In the genomic region with DNA sequence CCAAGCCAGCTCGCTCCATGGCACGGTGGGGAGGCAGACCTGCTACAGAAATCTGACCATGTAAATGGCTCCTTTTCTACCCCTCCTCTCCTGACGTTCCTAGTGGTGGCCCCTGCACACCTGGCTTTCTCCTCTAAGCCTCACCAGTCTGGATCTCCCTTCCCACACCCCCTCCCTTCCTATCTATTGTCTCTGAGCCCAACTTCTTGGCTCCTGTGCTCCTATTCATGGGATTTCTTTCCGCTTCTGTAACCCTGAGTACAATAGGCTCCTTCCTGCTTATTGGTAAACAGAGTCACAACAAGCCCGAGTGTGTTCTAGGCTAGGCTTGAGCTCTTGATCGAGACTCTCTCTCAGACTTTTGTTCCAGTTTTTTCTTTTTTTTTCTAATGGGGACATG, we compare ENCODE assay signal across 25 cellular contexts. TPM values are rescaled to one million over a fixed set of nuclear protein-coding genes. Genes with fewer than 3 reads are reported as not detected.
DNase-seq lines count a peak whose midpoint lies in the region; ATAC-seq and TF ChIP-seq lines count a peak whose summit lies in the region.
"Had no signal": no experiment of that assay in that cellular context is flagged by ENCODE, and none has a peak within 500 bp of the region (broad histone marks: within the 10 kb centered on the region; RNA-seq: fewer than 3 reads in every experiment).

No MANE protein-coding gene starts in this region.

- DNase-seq in left ventricle myocardium inferior (no peak), right atrium auricular region (ENCODE audit: low spot score) (no peak), endothelial cell (ENCODE audit: low spot score) (no peak), neural progenitor cell (ENCODE audit: low spot score) (no peak), RKO (ENCODE audit: low spot score) (no peak), GM23338 (ENCODE audit: low spot score) (no peak)
- DNase-seq: activated CD8-positive, alpha-beta T cell treated with anti-CD3 and anti-CD28 coated beads for 36 hours; activated naive CD8-positive, alpha-beta T cell treated with anti-CD3 and anti-CD28 coated beads, Interleukin-2, amount 50 U/mL, for 24 hours; activated T-cell treated with anti-CD3 and anti-CD28 coated beads, Interleukin-2, amount 50 U/mL, for 24 hours; erythroblast; glutamatergic neuron; H7; immature natural killer cell; NCI-H146; NCI-H2227 treated with DMSO at 0.1 percent for 48 hours; stimulated activated CD4-positive, alpha-beta T cell treated with anti-CD3 and anti-CD28 coated beads, Interleukin-12 subunit alpha, Interleukin-12 subunit beta, amount 100 ng/mL, for 4 hours; thyroid gland; WERI-Rb-1 had no signal

- ATAC-seq in GM18873 (IDR thresholded peaks at IDR 0.05; ENCODE audit: low FRiP score, unreplicated experiment) (no peak), GM23338 (no peak), GM21381 (IDR thresholded peaks at IDR 0.05; ENCODE audit: unreplicated experiment) (no peak)
- ATAC-seq: activated CD8-positive, alpha-beta T cell treated with anti-CD3 and anti-CD28 coated beads for 36 hours; activated naive CD8-positive, alpha-beta T cell treated with anti-CD3 and anti-CD28 coated beads, Interleukin-2, amount 50 U/mL, for 24 hours had no signal

- no peak overlapping the region for H3K9ac ChIP-seq in neural progenitor cell

- H3K9me3 ChIP-seq in left ventricle myocardium inferior (replicated peaks), result no peaks in the 10 kb centered on the region
- no peaks in the 10 kb centered on the region for H3K9me3 ChIP-seq in right atrium auricular region
- no peaks in the 10 kb centered on the region for H3K9me3 ChIP-seq in neural progenitor cell (ENCODE audit: low read depth)
- H3K9me3 ChIP-seq: prostate gland, thyroid gland had no signal

- H3K9me3 Mint-ChIP-seq in endothelial cell (ENCODE audit: unreplicated experiment), result no peaks in the 10 kb centered on the region
- H3K9me3 Mint-ChIP-seq in neural progenitor cell, result no peaks in the 10 kb centered on the region
- H3K9me3 Mint-ChIP-seq in GM23338, result no peaks in the 10 kb centered on the region; the same call in 2 of the 3 replicates
- H3K9me3 Mint-ChIP-seq: activated CD8-positive, alpha-beta T cell treated with anti-CD3 and anti-CD28 coated beads for 36 hours; activated naive CD8-positive, alpha-beta T cell treated with anti-CD3 and anti-CD28 coated beads, Interleukin-2, amount 50 U/mL, for 24 hours; activated T-cell treated with anti-CD3 and anti-CD28 coated beads, Interleukin-2, amount 50 U/mL, for 24 hours; immature natural killer cell had no signal

- H3K27ac ChIP-seq in left ventricle myocardium inferior (replicated peaks), result peak overlapping the region; percentile 87
- H3K27ac ChIP-seq in right atrium auricular region, result no peak overlapping the region
- H3K27ac ChIP-seq in neural progenitor cell, result no peak overlapping the region
- H3K27ac ChIP-seq in GM23338 (ENCODE audit: low read depth), result no peak overlapping the region
- H3K27ac ChIP-seq: prostate gland, thyroid gland, WERI-Rb-1 had no signal

- H3F3A ChIP-seq in neural progenitor cell (ENCODE audit: low read depth) (peaks cover 12% of the 10 kb centered on the region), GM23338 (replicated peaks; ENCODE audit: low read depth) (no peaks in the 10 kb centered on the region)

- H3K27me3 Mint-ChIP-seq in endothelial cell (ENCODE audit: unreplicated experiment) (peaks cover 19% of the 10 kb centered on the region), neural progenitor cell (ENCODE audit: insufficient read depth, low read depth) (peaks cover 5% of the 10 kb centered on the region), GM23338 (ENCODE audit: insufficient read depth, low read depth, poor library complexity) (peaks cover 43% of the 10 kb centered on the region)
- H3K27me3 Mint-ChIP-seq: activated CD8-positive, alpha-beta T cell treated with anti-CD3 and anti-CD28 coated beads for 36 hours; activated naive CD8-positive, alpha-beta T cell treated with anti-CD3 and anti-CD28 coated beads, Interleukin-2, amount 50 U/mL, for 24 hours; activated T-cell treated with anti-CD3 and anti-CD28 coated beads, Interleukin-2, amount 50 U/mL, for 24 hours had no signal

- H3K4me1 ChIP-seq in left ventricle myocardium inferior, result peaks cover 79% of the 10 kb centered on the region
- peaks cover 0 to 65% of the 10 kb centered on the region in 2 donors for H3K4me1 ChIP-seq in right atrium auricular region
- peaks cover 53% of the 10 kb centered on the region for H3K4me1 ChIP-seq in neural progenitor cell
- H3K4me1 ChIP-seq in GM23338 (ENCODE audit: insufficient read depth), result peaks cover 45% of the 10 kb centered on the region
- H3K4me1 ChIP-seq: prostate gland had no signal

- H4K20me1 ChIP-seq in neural progenitor cell (ENCODE audit: low read depth), result no peaks in the 10 kb centered on the region
- H4K20me1 ChIP-seq in GM23338 (replicated peaks; ENCODE audit: insufficient read depth), result no peaks in the 10 kb centered on the region

- H3K27me3 ChIP-seq in left ventricle myocardium inferior (ENCODE audit: low read depth) (no peaks in the 10 kb centered on the region), right atrium auricular region (no peaks in the 10 kb centered on the region), neural progenitor cell (no peaks in the 10 kb centered on the region), GM23338 (ENCODE audit: insufficient read depth) (peaks cover 45% of the 10 kb centered on the region)
- H3K27me3 ChIP-seq: thyroid gland had no signal

- H3K27ac Mint-ChIP-seq in endothelial cell (ENCODE audit: unreplicated experiment) (peak overlapping the region; percentile 89), neural progenitor cell (no peak overlapping the region), GM23338 (no peak overlapping the region)
- H3K27ac Mint-ChIP-seq: activated CD8-positive, alpha-beta T cell treated with anti-CD3 and anti-CD28 coated beads for 36 hours; activated naive CD8-positive, alpha-beta T cell treated with anti-CD3 and anti-CD28 coated beads, Interleukin-2, amount 50 U/mL, for 24 hours; activated T-cell treated with anti-CD3 and anti-CD28 coated beads, Interleukin-2, amount 50 U/mL, for 24 hours had no signal

- TF ChIP-seq CTCF in left ventricle myocardium inferior (IDR thresholded peaks at IDR 0.05; ENCODE audit: borderline replicate concordance) (no peak), right atrium auricular region (IDR thresholded peaks at IDR 0.05) (no peak), endothelial cell (IDR thresholded peaks at IDR 0.05; ENCODE audit: unreplicated experiment) (no peak), neural progenitor cell (IDR thresholded peaks at IDR 0.05) (no peak), GM23338 (conservative IDR thresholded peaks at IDR 0.05; ENCODE audit: low read depth in 2 of 2) (no peak)

- H3K79me2 ChIP-seq in neural progenitor cell (ENCODE audit: low read depth) (no peaks in the 10 kb centered on the region), GM23338 (replicated peaks; ENCODE audit: insufficient read depth) (no peaks in the 10 kb centered on the region)

- H3K4me3 Mint-ChIP-seq in endothelial cell (ENCODE audit: unreplicated experiment), result peak overlapping the region; percentile 68
- H3K4me3 Mint-ChIP-seq in neural progenitor cell, result no peak overlapping the region
- H3K4me3 Mint-ChIP-seq in GM23338, result no peak overlapping the region
- H3K4me3 Mint-ChIP-seq: activated CD8-positive, alpha-beta T cell treated with anti-CD3 and anti-CD28 coated beads for 36 hours; activated naive CD8-positive, alpha-beta T cell treated with anti-CD3 and anti-CD28 coated beads, Interleukin-2, amount 50 U/mL, for 24 hours; activated T-cell treated with anti-CD3 and anti-CD28 coated beads, Interleukin-2, amount 50 U/mL, for 24 hours; immature natural killer cell had no signal

- H3K36me3 ChIP-seq in left ventricle myocardium inferior (no peaks in the 10 kb centered on the region), right atrium auricular region (no peaks in the 10 kb centered on the region), neural progenitor cell (no peaks in the 10 kb centered on the region), GM23338 (ENCODE audit: insufficient read depth) (no peaks in the 10 kb centered on the region)
- H3K36me3 ChIP-seq: prostate gland, thyroid gland, WERI-Rb-1 had no signal

- peaks cover 84% of the 10 kb centered on the region for H3K4me1 Mint-ChIP-seq in endothelial cell (ENCODE audit: unreplicated experiment)
- peaks cover 84% of the 10 kb centered on the region for H3K4me1 Mint-ChIP-seq in neural progenitor cell
- peaks cover 71% of the 10 kb centered on the region for H3K4me1 Mint-ChIP-seq in GM23338

- peak overlapping the region; percentile 23 for H3K4me2 ChIP-seq in neural progenitor cell
- H3K4me2 ChIP-seq in GM23338, result no peak overlapping the region

- no peak overlapping the region for H3K4me3 ChIP-seq in left ventricle myocardium inferior
- no peak overlapping the region for H3K4me3 ChIP-seq in right atrium auricular region
- H3K4me3 ChIP-seq in neural progenitor cell, result no peak overlapping the region
- H3K4me3 ChIP-seq in GM23338, result no peak overlapping the region
- H3K4me3 ChIP-seq: prostate gland, thyroid gland had no signal

- H3K36me3 Mint-ChIP-seq in endothelial cell (ENCODE audit: low read depth, unreplicated experiment) (no peaks in the 10 kb centered on the region), neural progenitor cell (no peaks in the 10 kb centered on the region), GM23338 (ENCODE audit: low read depth) (no peaks in the 10 kb centered on the region; the same call in 2 of the 3 replicates)
- H3K36me3 Mint-ChIP-seq: immature natural killer cell had no signal

- H2AFZ ChIP-seq in neural progenitor cell (replicated peaks), result no peak overlapping the region
- H2AFZ ChIP-seq in GM23338, result no peak overlapping the region

- no peaks in the 10 kb centered on the region for H3K9me2 ChIP-seq in GM23338 (ENCODE audit: insufficient read depth)

- intact Hi-C loops in left ventricle myocardium inferior (cut with micrococcal nuclease), result no loop called here

TF ChIP-seq in GM23338, 12 proteins besides CTCF, POLR2A, EP300 and RAD21 (continues in another document):
- TF ChIP-seq STAT1 (IDR thresholded peaks at IDR 0.05; ENCODE audit: unreplicated experiment) (no peak), EZH2phosphoT487 (IDR thresholded peaks at IDR 0.05; ENCODE audit: unreplicated experiment) (no peak), ZNF114 (CRISPR knock-in tag; IDR thresholded peaks at IDR 0.05) (no peak), POLR2AphosphoS5 (IDR thresholded peaks at IDR 0.05; ENCODE audit: low read depth) (no peak)

RNA-seq across cellular contexts. Expression of a gene that starts 17.6 kb away (rescaled TPM):
- total RNA-seq in left ventricle myocardium inferior, result not detected
- not detected for total RNA-seq in right atrium auricular region
- 0.36 TPM for total RNA-seq in endothelial cell (ENCODE audit: unreplicated experiment)
- 0.50 TPM in 1 of 2 replicates, not detected in the other for total RNA-seq in neural progenitor cell (ENCODE audit: low replicate concordance)
- 1.0 TPM in 1 of 2 replicates, not detected in the other for total RNA-seq in GM23338 (2014; rRNA removed; shearing (Covaris generic))
- polyA plus RNA-seq in GM23338 (2016; fragmentation: Nextera tagmentation; extraction: Ambion mirVana), result 0.26 and 0.50 TPM in 2 replicates
- total RNA-seq: activated CD8-positive, alpha-beta T cell treated with anti-CD3 and anti-CD28 coated beads for 36 hours; dermis microvascular lymphatic vessel endothelial cell; M059J; prostate gland; T-helper 1 cell treated with Interleukin-12 subunit alpha and Interleukin-12 subunit beta and Interleukin-4 antibody, amounts not matched to agents 30 ng/mL and 1 ng/mL, for 36 hours; thyroid gland had no signal
- polyA plus RNA-seq: immature natural killer cell, neural cell had no signal

RNA-seq across cellular contexts. Expression of a gene that starts 35.9 kb away (rescaled TPM):
- total RNA-seq in left ventricle myocardium inferior (22.5 TPM), right atrium auricular region (100 to 1,000 TPM in 1 of 2 donors, 10 to 100 TPM in 1; 54.5 to 243 TPM), endothelial cell (ENCODE audit: unreplicated experiment) (0.13 TPM), neural progenitor cell (ENCODE audit: low replicate concordance) (0.26 and 0.34 TPM in 2 replicates)
- total RNA-seq in GM23338 (2014; rRNA removed; shearing (Covaris generic)), result 0.03 and 0.08 TPM in 2 replicates
- 0.03 and 0.12 TPM in 2 replicates for polyA plus RNA-seq in GM23338 (2016; fragmentation: Nextera tagmentation; extraction: Ambion mirVana)
- total RNA-seq: activated CD8-positive, alpha-beta T cell treated with anti-CD3 and anti-CD28 coated beads for 36 hours; dermis microvascular lymphatic vessel endothelial cell; M059J; T-helper 1 cell treated with Interleukin-12 subunit alpha and Interleukin-12 subunit beta and Interleukin-4 antibody, amounts not matched to agents 30 ng/mL and 1 ng/mL, for 36 hours had no signal
- polyA plus RNA-seq: immature natural killer cell, neural cell had no signal

Comparison
In these comparisons a context has a peak if more than half of its experiments do, and no peak if none do; other contexts are left out.
1. RNA of a gene that starts 35.9 kb away (total RNA-seq): 54.5 to 243 TPM in right atrium auricular region and 22.5 TPM in left ventricle myocardium inferior (single experiment); 0.26 to 0.34 TPM in neural progenitor cell, 0.13 TPM in endothelial cell (single experiment) and 0.03 to 0.08 TPM in GM23338; every median in the first group is over 10 times any median in the second.